Comparison of ENCODE assay signal across 7 cellular contexts in genomic region chr11:89333704-89334103, GRCh38.
A peak's percentile ranks its signal among the peaks of the same experiment; 100 is the strongest.
DNase-seq lines count a peak whose midpoint lies in the region; ATAC-seq and TF ChIP-seq lines count a peak whose summit lies in the region.
"Not testable (repeated sequence)": the region's sequence is repeated elsewhere in the genome, so short reads cannot be mapped to it uniquely, and the experiment has no call there.

No MANE protein-coding gene starts in this region.

- not testable (repeated sequence) for H3K27ac ChIP-seq in PC-9; mammary epithelial cell (ENCODE audit: insufficient read depth, low read depth, low read length); left lung; prostate gland

- TF ChIP-seq POLR2A in prostate gland (IDR thresholded peaks at IDR 0.05), result not testable (repeated sequence)

- in situ Hi-C loops in mammary epithelial cell (cut with MboI; ENCODE audit: low sequenced_read_pairs in 2 of 2), result loop anchor here in 1 of 2 donors (5.0 kb wide), 1 partner anchor 74 kb away; no protein-coding TSS in a partner anchor

- not testable (repeated sequence) for H3K9me2 ChIP-seq in PC-9 (ENCODE audit: insufficient read depth)

- WGBS in mammary epithelial cell (ENCODE audit: low coverage, missing lambda C conversion rate), result no CpG with 5 or more reads among the region's 1 CpG
- WGBS in prostate gland, result 49% methylated on average over 1 of the region's 1 CpG

- POLR2A ChIA-PET in PC-9 (lab: Charles Lee; ENCODE audit: unreplicated experiment), result not testable (repeated sequence)

- not testable (repeated sequence) for H4K20me1 ChIP-seq in PC-9 (ENCODE audit: insufficient read depth); mammary epithelial cell (ENCODE audit: insufficient read depth, low read length)

- TF ChIP-seq CTCF in LNCAP (IDR thresholded peaks at IDR 0.05) (peak; percentile 56), PC-9 (conservative IDR thresholded peaks at IDR 0.05) (peak; percentile 35; the same call in 1 of the 2 replicates), mammary epithelial cell (conservative IDR thresholded peaks at IDR 0.05 in 1 of 2, IDR thresholded peaks at IDR 0.05 in 1 of 2; ENCODE audit: extremely low read depth in 1 of 2, insufficient read depth in 1 of 2, low read depth in 1 of 2, low read length in 2 of 2) (peak; percentile 42 to 50), left lung (IDR thresholded peaks at IDR 0.05) (peak in 1 of 2 donors; percentile 13), prostate gland (IDR thresholded peaks at IDR 0.05) (peak in 3 of 4 experiments; percentile 15 to 49 (median 36))

- not testable (repeated sequence) for H2AFZ ChIP-seq in PC-9
- H2AFZ ChIP-seq in mammary epithelial cell (ENCODE audit: low read depth, low read length), result peak overlapping the region; percentile 74

- DNase-seq in ELR (ENCODE audit: low read depth) (peak; percentile 60), mammary epithelial cell (peak; percentile 21), fibroblast of the conjunctiva (ENCODE audit: low read depth) (peak; percentile 5)
- DNase-seq in PC-9; left lung; prostate gland (ENCODE audit: low spot score): not testable (repeated sequence)

- H3K4me2 ChIP-seq in PC-9, result not testable (repeated sequence)
- peak overlapping the region; percentile 28 for H3K4me2 ChIP-seq in mammary epithelial cell (ENCODE audit: insufficient read depth, low read depth, low read length)

- H3K9ac ChIP-seq in mammary epithelial cell (ENCODE audit: insufficient read depth, low read length), result not testable (repeated sequence)

- H3F3A ChIP-seq in PC-9 (ENCODE audit: insufficient read depth, low read depth), result not testable (repeated sequence)

- H3K27me3 ChIP-seq in PC-9 (ENCODE audit: insufficient read depth, low read depth); mammary epithelial cell (ENCODE audit: insufficient read depth, low read length); left lung; prostate gland (replicated peaks; ENCODE audit: insufficient read depth): not testable (repeated sequence)

- H3K79me2 ChIP-seq in PC-9 (ENCODE audit: low read depth); mammary epithelial cell (ENCODE audit: insufficient read depth, low read length): not testable (repeated sequence)

- ATAC-seq in left lung, result peak; percentile 60

- H3K36me3 ChIP-seq in PC-9 (ENCODE audit: low read depth); mammary epithelial cell (ENCODE audit: insufficient read depth, low read length); left lung; prostate gland: not testable (repeated sequence)

- dilution Hi-C loops in mammary epithelial cell (cut with HindIII; ENCODE audit: low sequenced_read_pairs), result not testable (repeated sequence)

- intact Hi-C loops in PC-9 (cut with micrococcal nuclease; ENCODE audit: unreplicated experiment); left lung (cut with DNase I); prostate gland (cut with DNase I): not testable (repeated sequence)
- intact Hi-C loops in mammary epithelial cell (cut with micrococcal nuclease), result loop anchor here (1.0 kb wide), 1 partner anchor 72 kb away; no protein-coding TSS in a partner anchor

- not testable (repeated sequence) for H3K9me3 ChIP-seq in PC-9 (ENCODE audit: insufficient read depth, low read depth); mammary epithelial cell (replicated peaks; ENCODE audit: insufficient read depth, low read length); left lung; prostate gland

- CTCF ChIA-PET in PC-9 (lab: Charles Lee), result not testable (repeated sequence)
- CTCF ChIA-PET in mammary epithelial cell (lab: Charles Lee; ENCODE audit: low non-redundant PET), result interaction anchor here (0.6 kb wide), 1 partner anchor 47 kb away, joined by 5 read pairs; no protein-coding TSS in a partner anchor

- not testable (repeated sequence) for H3K4me1 ChIP-seq in PC-9 (replicated peaks; ENCODE audit: insufficient read depth); mammary epithelial cell (ENCODE audit: insufficient read depth, low read length); left lung; prostate gland (replicated peaks)

- not testable (repeated sequence) for BruUV-seq in PC-9 (replicated peaks; lab: Mats Ljungman, UMichigan); mammary epithelial cell (replicated peaks; lab: Mats Ljungman, UMichigan)

- not testable (repeated sequence) for H3K4me3 ChIP-seq in PC-9; mammary epithelial cell (replicated peaks in 1 of 3; ENCODE audit: insufficient read depth in 1 of 3, low read depth in 2 of 3, low read length in 3 of 3); left lung; prostate gland
